Comparison of ENCODE assay signal across 10 cellular contexts in genomic region chr6:35213161-35213823, GRCh38. TPM values are rescaled to one million over a fixed set of nuclear protein-coding genes. Genes with fewer than 3 reads are reported as not detected.
A peak's percentile ranks its signal among the peaks of the same experiment; 100 is the strongest.
DNase-seq lines count a peak whose midpoint lies in the region; ATAC-seq and TF ChIP-seq lines count a peak whose summit lies in the region.
"Had no signal": no experiment of that assay in that cellular context is flagged by ENCODE, and none has a peak within 500 bp of the region (broad histone marks: within the 10 kb centered on the region; RNA-seq: fewer than 3 reads in every experiment).

No MANE protein-coding gene starts in this region.

- DNase-seq in SK-N-SH = peak; percentile 73
- peak; percentile 87 for DNase-seq in islet precursor cell
- DNase-seq in NCI-H1930 (lab: John Stamatoyannopoulos, UW) = no peak
- DNase-seq in NCI-H1694 (lab: John Stamatoyannopoulos, UW) = no peak

- peak overlapping the region; percentile 90 for H3K4me2 ChIP-seq in SK-N-SH

- H3K9ac ChIP-seq in SK-N-SH (peak overlapping the region; percentile 54; the same call in 1 of the 2 replicates), stomach smooth muscle (ENCODE audit: low read length in 2 of 2) (no peak overlapping the region)

- WGBS in SK-N-SH (ENCODE audit: low lambda C conversion rate) = 36% methylated on average over 38 of the region's 54 CpGs

- peaks cover 9% of the 10 kb centered on the region; the same call in 1 of the 2 replicates for H3K79me2 ChIP-seq in SK-N-SH (ENCODE audit: insufficient read depth)

- peak overlapping the region; percentile 67 for H3K4me3 Mint-ChIP-seq in activated T-helper 17 cell treated with anti-CD3 and anti-CD28 coated beads, Interleukin-2, amount 50 U/mL, for 72 hours

- no peak overlapping the region for H3K27ac Mint-ChIP-seq in activated T-helper 17 cell treated with anti-CD3 and anti-CD28 coated beads, Interleukin-2, amount 50 U/mL, for 72 hours

- no peaks in the 10 kb centered on the region for H3K4me1 Mint-ChIP-seq in activated T-helper 17 cell treated with anti-CD3 and anti-CD28 coated beads, Interleukin-2, amount 50 U/mL, for 72 hours

- POLR2A ChIA-PET in SK-N-SH (lab: Yijun Ruan, JAX) = no interaction called here

- H4K20me1 ChIP-seq in SK-N-SH (ENCODE audit: insufficient read depth) = no peaks in the 10 kb centered on the region

- H3F3A ChIP-seq in SK-N-SH (replicated peaks; ENCODE audit: insufficient read depth) = no peaks in the 10 kb centered on the region

- no peaks in the 10 kb centered on the region for H3K9me2 ChIP-seq in SK-N-SH

- H3K4me3 ChIP-seq in SK-N-SH (ENCODE audit: low read depth in 2 of 2, low read length in 1 of 2) (peak overlapping the region; percentile 52 to 63), stomach smooth muscle (ENCODE audit: low read length in 2 of 2) (peak overlapping the region; percentile 41 to 71)

- H3K4me1 ChIP-seq in SK-N-SH (ENCODE audit: control insufficient read depth in 1 of 2, insufficient read depth in 2 of 2, low read depth in 1 of 2, low read length in 1 of 2) = peaks cover 0 to 4% of the 10 kb centered on the region in 2 experiments; a peak in 1 of 4 replicates
- H3K4me1 ChIP-seq in stomach smooth muscle (ENCODE audit: control insufficient read depth, insufficient read depth, low read length) = peaks cover 24% of the 10 kb centered on the region

- H3K9me3 Mint-ChIP-seq in activated T-helper 17 cell treated with anti-CD3 and anti-CD28 coated beads, Interleukin-2, amount 50 U/mL, for 72 hours = no peaks in the 10 kb centered on the region

- TF ChIP-seq CTCF in SK-N-SH (IDR thresholded peaks at IDR 0.05) = no peak

- H3K9me3 ChIP-seq in SK-N-SH (no peaks in the 10 kb centered on the region), stomach smooth muscle (ENCODE audit: control insufficient read depth in 2 of 2, low read length in 2 of 2) (no peaks in the 10 kb centered on the region)

- peak overlapping the region; percentile 88 for H2AFZ ChIP-seq in SK-N-SH (ENCODE audit: low read depth)

- peaks cover 56% of the 10 kb centered on the region for H3K27me3 Mint-ChIP-seq in activated T-helper 17 cell treated with anti-CD3 and anti-CD28 coated beads, Interleukin-2, amount 50 U/mL, for 72 hours

- H3K27me3 ChIP-seq in SK-N-SH (ENCODE audit: insufficient read depth) (no peaks in the 10 kb centered on the region), stomach smooth muscle (ENCODE audit: control insufficient read depth in 1 of 2, insufficient read depth in 2 of 2, low read length in 2 of 2) (peaks cover 47 to 52% of the 10 kb centered on the region in 2 donors)

- no peaks in the 10 kb centered on the region for H3K36me3 Mint-ChIP-seq in activated T-helper 17 cell treated with anti-CD3 and anti-CD28 coated beads, Interleukin-2, amount 50 U/mL, for 72 hours (ENCODE audit: low read depth)

- H3K36me3 ChIP-seq in SK-N-SH (replicated peaks in 1 of 2; ENCODE audit: control insufficient read depth in 1 of 2, insufficient read depth in 2 of 2, low read length in 1 of 2) (no peaks in the 10 kb centered on the region), stomach smooth muscle (ENCODE audit: control insufficient read depth in 2 of 2, insufficient read depth in 2 of 2, low read length in 2 of 2) (no peaks in the 10 kb centered on the region)

- no peak for TF ChIP-seq EP300 in SK-N-SH (IDR thresholded peaks at IDR 0.05; ENCODE audit: borderline replicate concordance in 1 of 2, low read depth in 1 of 2, low read length in 1 of 2)

- no peak for TF ChIP-seq RAD21 in SK-N-SH (IDR thresholded peaks at IDR 0.05; ENCODE audit: low read length)

- CTCF ChIA-PET in SK-N-SH (lab: Yijun Ruan, JAX) = interaction anchor here (0.7 to 4.3 kb wide), 7 partner anchors 9 to 1442 kb away, joined by 3 to 29 read pairs (median 3); no protein-coding TSS in a partner anchor

- H3K27ac ChIP-seq in SK-N-SH (ENCODE audit: low read depth in 2 of 2, low read length in 1 of 2) = no peak overlapping the region
- H3K27ac ChIP-seq in stomach smooth muscle (ENCODE audit: low read length) = no peak overlapping the region
- H3K27ac ChIP-seq: C4-2B, HL-60 had no signal

- ATAC-seq in SK-N-SH treated with all-trans-retinoic acid at 6 μM for 48 hours = no peak
- ATAC-seq in activated T-helper 17 cell treated with anti-CD3 and anti-CD28 coated beads, Interleukin-2, amount 50 U/mL, for 72 hours (replicated peaks) = no peak
- no peak for ATAC-seq in GM21360 (IDR thresholded peaks at IDR 0.05; ENCODE audit: unreplicated experiment)

TF ChIP-seq in SK-N-SH, 30 proteins besides CTCF, POLR2A, EP300 and RAD21:
- TF ChIP-seq RXRA (IDR thresholded peaks at IDR 0.05; ENCODE audit: borderline replicate concordance, low read depth) = no peak
- TF ChIP-seq, protein P1, sequence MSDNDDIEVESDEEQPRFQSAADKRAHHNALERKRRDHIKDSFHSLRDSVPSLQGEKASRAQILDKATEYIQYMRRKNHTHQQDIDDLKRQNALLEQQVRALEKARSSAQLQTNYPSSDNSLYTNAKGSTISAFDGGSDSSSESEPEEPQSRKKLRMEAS (IDR thresholded peaks at IDR 0.05; ENCODE audit: low read depth) = no peak
- TF ChIP-seq GATA2 (CRISPR knock-in tag; IDR thresholded peaks at IDR 0.05) = no peak
- TF ChIP-seq PBX3 (IDR thresholded peaks at IDR 0.05) = no peak
- no peak for TF ChIP-seq EZH2phosphoT487 (IDR thresholded peaks at IDR 0.05; ENCODE audit: borderline replicate concordance, low read depth)
- TF ChIP-seq CHD2 (IDR thresholded peaks at IDR 0.05; ENCODE audit: low read length, partially characterized antibody) = no peak
- no peak for TF ChIP-seq GABPA (IDR thresholded peaks at IDR 0.05; ENCODE audit: low read depth)
- no peak for TF ChIP-seq TAF1 (IDR thresholded peaks at IDR 0.05; ENCODE audit: borderline replicate concordance, low read depth, low read length)
- TF ChIP-seq RFX5 (IDR thresholded peaks at IDR 0.05; ENCODE audit: low read length) = no peak
- no peak for TF ChIP-seq YY1 (IDR thresholded peaks at IDR 0.05; ENCODE audit: low read depth)

TF ChIP-seq in SK-N-SH treated with all-trans-retinoic acid at 6 μM for 48 hours, 23 proteins besides CTCF, POLR2A, EP300 and RAD21 (continues in another document):
- TF ChIP-seq CREB5 (CRISPR knock-in tag; IDR thresholded peaks at IDR 0.05; ENCODE audit: low read depth) (no peak), GLIS3 (CRISPR knock-in tag; IDR thresholded peaks at IDR 0.05) (no peak), ZFP3 (CRISPR knock-in tag; IDR thresholded peaks at IDR 0.05) (no peak), ZNF8 (CRISPR knock-in tag; IDR thresholded peaks at IDR 0.05) (no peak), TCF4 (CRISPR knock-in tag; IDR thresholded peaks at IDR 0.05; ENCODE audit: borderline replicate concordance) (no peak), RARB (CRISPR knock-in tag; IDR thresholded peaks at IDR 0.05) (no peak), ZC3H10 (CRISPR knock-in tag; IDR thresholded peaks at IDR 0.05) (no peak), PATZ1 (CRISPR knock-in tag; IDR thresholded peaks at IDR 0.05; ENCODE audit: borderline replicate concordance) (no peak), ISL1 (CRISPR knock-in tag; IDR thresholded peaks at IDR 0.05) (no peak), ZNF565 (CRISPR knock-in tag; conservative IDR thresholded peaks at IDR 0.05; ENCODE audit: low read depth) (no peak), OSR1 (CRISPR knock-in tag; IDR thresholded peaks at IDR 0.05) (no peak), PPARA (CRISPR knock-in tag; IDR thresholded peaks at IDR 0.05; ENCODE audit: borderline replicate concordance) (no peak), ARNTL (CRISPR knock-in tag; IDR thresholded peaks at IDR 0.05; ENCODE audit: borderline replicate concordance, low read depth) (no peak)

RNA-seq across cellular contexts. Expression of gene SCUBE3, which starts 0.5 kb away (rescaled TPM):
- 1.8 and 2.0 TPM in 2 replicates for polyA plus RNA-seq in SK-N-SH (2012; rRNA removed)
- polyA plus RNA-seq in SK-N-SH (2012; cell fraction: cytosol; rRNA removed) = 1.2 and 1.8 TPM in 2 replicates
- 2.7 and 4.3 TPM in 2 replicates for polyA plus RNA-seq in SK-N-SH (2012; cell fraction: nucleus; rRNA removed)
- total RNA-seq in activated T-helper 17 cell treated with anti-CD3 and anti-CD28 coated beads, Interleukin-2, amount 50 U/mL, for 72 hours = under 1 TPM in 1 of 2 donors, not detected in 1; 0.05 TPM

RNA-seq across cellular contexts. Expression of gene ZNF76, which starts 46.2 kb away (rescaled TPM):
- 19.7 and 22.4 TPM in 2 replicates for polyA plus RNA-seq in SK-N-SH (2012; rRNA removed)
- polyA plus RNA-seq in SK-N-SH (2012; cell fraction: cytosol; rRNA removed) = 6.5 and 10.7 TPM in 2 replicates
- 88.9 and 102 TPM in 2 replicates for polyA plus RNA-seq in SK-N-SH (2012; cell fraction: nucleus; rRNA removed)
- total RNA-seq in activated T-helper 17 cell treated with anti-CD3 and anti-CD28 coated beads, Interleukin-2, amount 50 U/mL, for 72 hours = 10 to 100 TPM; 44.3 to 53.2 TPM

Comparison
In these comparisons a context has a peak if more than half of its experiments do, and no peak if none do; other contexts are left out.
1. DNase-seq: peak in SK-N-SH (single experiment) and islet precursor cell (single experiment); none in NCI-H1930 (0 of 2) and NCI-H1694 (single experiment).